In genomic region chr1:48187969-48188563, GRCh38 we compare ENCODE assay signal across 22 cellular contexts. TPM values are rescaled to one million over a fixed set of nuclear protein-coding genes. Genes with fewer than 3 reads are reported as not detected.
DNase-seq lines count a peak whose midpoint lies in the region; ATAC-seq, FAIRE-seq and TF ChIP-seq lines count a peak whose summit lies in the region.
"Had no signal": no experiment of that assay in that cellular context is flagged by ENCODE, and none has a peak within 500 bp of the region (broad histone marks: within the 10 kb centered on the region; RNA-seq: fewer than 3 reads in every experiment).

No MANE protein-coding gene starts in this region.

- H3K9me2 ChIP-seq in OCI-LY7 (ENCODE audit: insufficient read depth, low read length), result no peaks in the 10 kb centered on the region

- H3K79me2 ChIP-seq in HepG2 (ENCODE audit: insufficient read depth, low read length), result no peaks in the 10 kb centered on the region
- H3K79me2 ChIP-seq in OCI-LY7 (ENCODE audit: insufficient read depth, low read depth, low read length), result no peaks in the 10 kb centered on the region

- H3K27ac ChIP-seq in HepG2 (ENCODE audit: extremely low read length, insufficient read depth, low read length), result no peak overlapping the region
- H3K27ac ChIP-seq in right lobe of liver, result no peak overlapping the region
- H3K27ac ChIP-seq in HEK293 (ENCODE audit: extremely low read depth, low read depth, low read length), result no peak overlapping the region
- H3K27ac ChIP-seq in OCI-LY7 (ENCODE audit: low read depth, low read length, poor library complexity, severe bottlenecking), result no peak overlapping the region
- no peak overlapping the region for H3K27ac ChIP-seq in lower lobe of right lung
- H3K27ac ChIP-seq in gastroesophageal sphincter, result no peak overlapping the region
- H3K27ac ChIP-seq: BLaER1, C4-2B had no signal

- H3K4me1 ChIP-seq in HepG2 (ENCODE audit: insufficient read depth, low read length), result no peaks in the 10 kb centered on the region
- no peaks in the 10 kb centered on the region for H3K4me1 ChIP-seq in right lobe of liver
- H3K4me1 ChIP-seq in HEK293 (ENCODE audit: control insufficient read depth, insufficient read depth, low read length), result no peaks in the 10 kb centered on the region
- H3K4me1 ChIP-seq in OCI-LY7 (ENCODE audit: insufficient read depth, low read length, poor library complexity, severe bottlenecking), result no peaks in the 10 kb centered on the region
- H3K4me1 ChIP-seq in lower lobe of right lung, result no peaks in the 10 kb centered on the region
- peaks cover 0 to 7% (median 0%) of the 10 kb centered on the region in 3 donors for H3K4me1 ChIP-seq in gastroesophageal sphincter
- H3K4me1 ChIP-seq: BLaER1, Caco-2, HAP-1 had no signal

- H3K27me3 ChIP-seq in HepG2 (ENCODE audit: control insufficient read depth in 1 of 2, insufficient read depth in 2 of 2, low read length in 2 of 2) (no peaks in the 10 kb centered on the region; a peak in 1 of 5 replicates), right lobe of liver (no peaks in the 10 kb centered on the region), lower lobe of right lung (ENCODE audit: low read depth) (peaks cover 3% of the 10 kb centered on the region), gastroesophageal sphincter (no peaks in the 10 kb centered on the region)
- H3K27me3 ChIP-seq: BLaER1 had no signal

- no peaks in the 10 kb centered on the region for H4K20me1 ChIP-seq in HepG2 (ENCODE audit: insufficient read depth, low read length)
- H4K20me1 ChIP-seq in OCI-LY7 (ENCODE audit: insufficient read depth, low read length), result no peaks in the 10 kb centered on the region
- H4K20me1 ChIP-seq: BLaER1 had no signal

- DNase-seq in HepG2 (ENCODE audit: low spot score) (no peak), right lobe of liver (no peak), OCI-LY7 (ENCODE audit: low spot score) (peak; percentile 18), amygdala (lab: John Stamatoyannopoulos, UW) (no peak), lower lobe of right lung (no peak)
- DNase-seq: Caco-2; CD4-positive, CD25-positive, alpha-beta regulatory T cell; CD8-positive, alpha-beta T cell; DMS79; EL; GDM1; GOT3 had no signal

- H3K4me2 ChIP-seq in HepG2 (ENCODE audit: low read depth, low read length) (no peak overlapping the region), OCI-LY7 (ENCODE audit: low read length) (no peak overlapping the region)
- H3K4me2 ChIP-seq: BLaER1 had no signal

- no peak overlapping the region for H3K9ac ChIP-seq in HepG2 (ENCODE audit: insufficient read depth, low read depth, low read length)
- H3K9ac ChIP-seq: BLaER1 had no signal

- no peak for TF ChIP-seq CTCF in HepG2 (CRISPR knock-in tag; IDR thresholded peaks at IDR 0.05)
- no peak for TF ChIP-seq CTCF in right lobe of liver (IDR thresholded peaks at IDR 0.05)
- no peak for TF ChIP-seq CTCF in HEK293 (tag by site-specific recombination; IDR thresholded peaks at IDR 0.05)
- TF ChIP-seq CTCF in OCI-LY7 (conservative IDR thresholded peaks at IDR 0.05; ENCODE audit: low read length), result no peak
- no peak for TF ChIP-seq CTCF in lower lobe of right lung (IDR thresholded peaks at IDR 0.05)
- no peak for TF ChIP-seq CTCF in gastroesophageal sphincter (IDR thresholded peaks at IDR 0.05)

- H2AFZ ChIP-seq in HepG2 (ENCODE audit: low read length) (no peak overlapping the region), OCI-LY7 (ENCODE audit: low read length) (no peak overlapping the region)

- no peak for TF ChIP-seq POLR2A in HepG2 (IDR thresholded peaks at IDR 0.05; ENCODE audit: insufficient read depth in 1 of 2, low read depth in 2 of 2, low read length in 2 of 2)
- no peak for TF ChIP-seq POLR2A in right lobe of liver (IDR thresholded peaks at IDR 0.05)
- no peak for TF ChIP-seq POLR2A in gastroesophageal sphincter (IDR thresholded peaks at IDR 0.05)

- TF ChIP-seq RAD21 in HepG2 (CRISPR knock-in tag; IDR thresholded peaks at IDR 0.05), result no peak

- H3K4me3 ChIP-seq in HepG2 (replicated peaks in 1 of 3; ENCODE audit: insufficient read depth in 1 of 3, low read depth in 2 of 3, low read length in 3 of 3) (no peak overlapping the region), right lobe of liver (no peak overlapping the region), HEK293 (ENCODE audit: low read depth, low read length) (no peak overlapping the region), OCI-LY7 (ENCODE audit: low read depth, low read length, poor library complexity, severe bottlenecking) (no peak overlapping the region), lower lobe of right lung (no peak overlapping the region), gastroesophageal sphincter (no peak overlapping the region)
- H3K4me3 ChIP-seq: BLaER1, GM12878, HAP-1 had no signal

- POLR2A ChIA-PET in HepG2 (lab: Yijun Ruan, JAX) (no interaction called here), HEK293 (lab: Yijun Ruan, JAX) (no interaction called here), OCI-LY7 (lab: Charles Lee) (no interaction called here)

- peaks cover 39% of the 10 kb centered on the region for H3K9me3 ChIP-seq in HepG2 (ENCODE audit: low read length)
- H3K9me3 ChIP-seq in right lobe of liver, result no peaks in the 10 kb centered on the region
- no peaks in the 10 kb centered on the region; the same call in 1 of the 2 replicates for H3K9me3 ChIP-seq in HEK293 (ENCODE audit: control insufficient read depth, insufficient read depth, low read depth, low read length)
- H3K9me3 ChIP-seq in OCI-LY7 (ENCODE audit: low read length), result peaks cover 15% of the 10 kb centered on the region
- H3K9me3 ChIP-seq in lower lobe of right lung, result no peaks in the 10 kb centered on the region
- H3K9me3 ChIP-seq in gastroesophageal sphincter, result no peaks in the 10 kb centered on the region

- H3K36me3 ChIP-seq in HepG2 (replicated peaks in 1 of 2; ENCODE audit: control insufficient read depth in 1 of 2, insufficient read depth in 2 of 2, low read length in 2 of 2) (no peaks in the 10 kb centered on the region), right lobe of liver (no peaks in the 10 kb centered on the region), HEK293 (ENCODE audit: control insufficient read depth in 2 of 2, insufficient read depth in 1 of 2, low read length in 2 of 2) (no peaks in the 10 kb centered on the region), OCI-LY7 (ENCODE audit: insufficient read depth, low read length) (no peaks in the 10 kb centered on the region), lower lobe of right lung (no peaks in the 10 kb centered on the region), gastroesophageal sphincter (no peaks in the 10 kb centered on the region)
- H3K36me3 ChIP-seq: BLaER1, HAP-1 had no signal

- no peak for FAIRE-seq in HepG2 (lab: Jason Lieb, UNC)
- FAIRE-seq: GM12878, H54 had no signal

- TF ChIP-seq EP300 in HepG2 (IDR thresholded peaks at IDR 0.05; ENCODE audit: low read depth in 2 of 2, low read length in 2 of 2) (no peak), HepG2 (CRISPR knock-in tag; IDR thresholded peaks at IDR 0.05; ENCODE audit: borderline replicate concordance) (no peak), gastroesophageal sphincter (IDR thresholded peaks at IDR 0.05) (no peak)

- intact Hi-C loops in HepG2 (cut with micrococcal nuclease; ENCODE audit: unreplicated experiment), result no loop called here
- intact Hi-C loops in right lobe of liver (cut with DNase I), result no loop called here
- intact Hi-C loops in OCI-LY7 (cut with micrococcal nuclease; ENCODE audit: unreplicated experiment), result no loop called here
- intact Hi-C loops in lower lobe of right lung (cut with DNase I), result no loop called here

- no peak for ATAC-seq in HepG2
- no peak for ATAC-seq in right lobe of liver
- ATAC-seq in lower lobe of right lung, result no peak
- no peak for ATAC-seq in gastroesophageal sphincter
- ATAC-seq: CD8-positive, alpha-beta T cell; GM12878 had no signal

- CTCF ChIA-PET in HepG2 (lab: Yijun Ruan, JAX; ENCODE audit: low intra/inter-chr PET ratio, low total read pairs) (no interaction called here), HEK293 (lab: Yijun Ruan, JAX) (interaction anchor here (1.1 kb wide), 1 partner anchor 79 kb away, joined by 3 read pairs; no protein-coding TSS in a partner anchor), OCI-LY7 (lab: Charles Lee; ENCODE audit: unreplicated experiment) (no interaction called here)

- in situ Hi-C loops in HepG2 (cut with HindIII; ENCODE audit: extremely low pct_ligation_motif_present, low pct_unique_long_range_greater_than_20kb), result no loop called here

- BruUV-seq in HepG2 (replicated peaks; lab: Mats Ljungman, UMichigan), result no TSS peak
- no TSS peak for BruUV-seq in OCI-LY7 (replicated peaks; lab: Mats Ljungman, UMichigan)

TF ChIP-seq in HepG2, 621 proteins besides CTCF, POLR2A, EP300 and RAD21 (continues in another document):
- TF ChIP-seq ZFP36 (IDR thresholded peaks at IDR 0.05; ENCODE audit: borderline replicate concordance, low read depth, low read length, partially characterized antibody), result peak; percentile 64

TF ChIP-seq in HEK293, 187 proteins besides CTCF, POLR2A, EP300 and RAD21 (continues in another document):
- peak; percentile 55 for TF ChIP-seq ZNF529 (tag by site-specific recombination; IDR thresholded peaks at IDR 0.05; ENCODE audit: insufficient replicate concordance)

RNA-seq across cellular contexts. Expression of gene SLC5A9, which starts 34.5 kb away (rescaled TPM):
- total RNA-seq in HepG2 (2016; rRNA removed; fragmentation: Illumina TruSeq; extraction: Trizol) (12.5 and 42.0 TPM in 2 replicates), right lobe of liver (10 to 100 TPM in 4 of 6 experiments, 1 to 10 TPM in 2; 8.5 to 16.9 (median 11.8) TPM), OCI-LY7 (2022) (not detected in 2 replicates), lower lobe of right lung (8.2 TPM), gastroesophageal sphincter (under 1 TPM in 2 of 4 donors, not detected in 2; 0.13 to 0.35 TPM)
- total RNA-seq in HepG2 (2016; cell fraction: cytosol; rRNA removed; fragmentation: Illumina TruSeq; extraction: Trizol; ENCODE audit: low read depth), result 5.6 and 7.3 TPM in 2 replicates
- 12.1 and 46.2 TPM in 2 replicates for total RNA-seq in HepG2 (2016; cell fraction: insoluble cytoplasmic fraction; rRNA removed; fragmentation: Illumina TruSeq; extraction: Trizol)
- 10.8 and 12.4 TPM in 2 replicates for total RNA-seq in HepG2 (2016; cell fraction: membrane; rRNA removed; fragmentation: Illumina TruSeq; extraction: Trizol)
- 48.7 and 58.9 TPM in 2 replicates for total RNA-seq in HepG2 (2016; cell fraction: nucleus; rRNA removed; fragmentation: Illumina TruSeq; extraction: Trizol)
- 65.0 and 66.4 TPM in 2 replicates for polyA plus RNA-seq in HepG2 (2011; rRNA removed)
- 31.0 and 34.1 TPM in 2 replicates for polyA plus RNA-seq in HepG2 (2011; cell fraction: cytosol; rRNA removed)
- polyA plus RNA-seq in HepG2 (2011; cell fraction: nucleus; rRNA removed), result 293 and 346 TPM in 2 replicates
- 27.5 and 39.2 TPM in 2 replicates for polyA plus RNA-seq in HepG2 (2012)
- 4.2 and 4.7 TPM in 2 replicates for polyA plus RNA-seq in HepG2 (2016; cell fraction: cytosol; fragmentation: Illumina TruSeq; extraction: Trizol; ENCODE audit: low read depth)
- polyA plus RNA-seq in HepG2 (2016; cell fraction: insoluble cytoplasmic fraction; fragmentation: Illumina TruSeq; extraction: Trizol; ENCODE audit: low read depth), result 12.4 and 12.6 TPM in 2 replicates
- polyA plus RNA-seq in HepG2 (2016; cell fraction: membrane; fragmentation: Illumina TruSeq; extraction: Trizol; ENCODE audit: low read depth), result 6.8 and 9.0 TPM in 2 replicates
- polyA plus RNA-seq in HepG2 (2016; cell fraction: nucleus; fragmentation: Illumina TruSeq; extraction: Trizol; ENCODE audit: insufficient read depth, low read depth), result 122 TPM in 2 replicates
- 0.07 and 112 TPM in 2 replicates for polyA minus RNA-seq in HepG2 (2011; rRNA and poly(A)+ RNA removed; ENCODE audit: low replicate concordance)
- 12.0 and 15.6 TPM in 2 replicates for polyA minus RNA-seq in HepG2 (2011; cell fraction: cytosol; rRNA and poly(A)+ RNA removed)
- 54.7 and 62.5 TPM in 2 replicates for polyA minus RNA-seq in HepG2 (2011; cell fraction: nucleus; rRNA and poly(A)+ RNA removed)
- total RNA-seq in OCI-LY7 (2014; rRNA removed; shearing (Covaris generic)), result not detected in 2 replicates
- total RNA-seq: A172; B cell; CD4-positive, CD25-positive, alpha-beta regulatory T cell; CD8-positive, alpha-beta T cell; GM12878 had no signal
- polyA plus RNA-seq: AG04450; CD4-positive, CD25-positive, alpha-beta regulatory T cell had no signal

Comparison
In these comparisons a context has a peak if more than half of its experiments do, and no peak if none do; other contexts are left out.
1. Of the 63 proteins assayed by ChIP-seq in both HepG2 and HEK293: peak only in HepG2: none; only in HEK293: SETDB1, ZNF280D and ZNF510; in both: none; in neither: 60.